24 cellular contexts compared by ENCODE assay signal in genomic region chr15:29356807-29357206, GRCh38.
"Had no signal": no experiment of that assay in that cellular context is flagged by ENCODE, and none has a peak within 500 bp of the region (broad histone marks: within the 10 kb centered on the region; RNA-seq: fewer than 3 reads in every experiment).

No MANE protein-coding gene starts in this region.

- H3K4me1 ChIP-seq: stomach, suprapubic skin, testis, tibial artery, tibial nerve, transverse colon, upper lobe of left lung, upper lobe of right lung, uterus, vagina had no signal

- H3K9me3 ChIP-seq: stomach, suprapubic skin, testis, thoracic aorta, tibial artery, tibial nerve, transverse colon, upper lobe of left lung, upper lobe of right lung, uterus, vagina had no signal

- H3K27ac ChIP-seq: stomach, suprapubic skin, testis, thoracic aorta, tibial artery, tibial nerve, transverse colon, upper lobe of left lung, upper lobe of right lung, uterus, vagina had no signal

- FAIRE-seq: urothelium cell line had no signal

- DNase-seq: stimulated activated CD4-positive, alpha-beta T cell treated with anti-CD3 and anti-CD28 coated beads, Interleukin-2, amount 100 ng/mL, for 48 hours; stimulated activated CD4-positive, alpha-beta T cell treated with anti-CD3 and anti-CD28 coated beads, Interleukin-4, amount 100 ng/mL, for 1 hour; stimulated activated CD4-positive, alpha-beta T cell treated with anti-CD3 and anti-CD28 coated beads, Interleukin-4, amount 100 ng/mL, for 24 hours; stimulated activated CD4-positive, alpha-beta T cell treated with anti-CD3 and anti-CD28 coated beads, Interleukin-4, amount 100 ng/mL, for 4 hours; stimulated activated CD8-positive, alpha-beta memory T cell treated with anti-CD3 and anti-CD28 coated beads, Interleukin-4, amount 100 ng/mL, for 48 hours; stimulated activated naive B cell treated with anti-CD40 and anti-IgM and Interleukin-4, amounts not matched to agents 10 μg/mL and 1 μg/mL and 100 μg/mL, for 72 hours; stimulated activated naive CD4-positive, alpha-beta T cell; stimulated activated naive CD4-positive, alpha-beta T cell treated with Interleukin-2 at 50 U/mL for 16 hours; stimulated activated naive CD8-positive, alpha-beta T cell treated with anti-CD3 and anti-CD28 coated beads, Interleukin-15, amount 100 ng/mL, for 72 hours; stimulated activated naive CD8-positive, alpha-beta T cell treated with anti-CD3 and anti-CD28 coated beads, Interleukin-15, Interleukin-2, amounts not matched to agents 100 U/mL and 50 U/mL, for 24 hours; stomach; substantia nigra; testis; tibial artery; transverse colon; trophoblast cell; upper lobe of left lung; upper lobe of right lung; uterus had no signal

- H3K36me3 ChIP-seq: stomach, suprapubic skin, thoracic aorta, tibial artery, tibial nerve, transverse colon, upper lobe of left lung, upper lobe of right lung, uterus, vagina had no signal

- H3K27me3 ChIP-seq: stomach, suprapubic skin, testis, tibial artery, tibial nerve, transverse colon, upper lobe of left lung, upper lobe of right lung, uterus, vagina had no signal

- H3K4me3 ChIP-seq: stomach, suprapubic skin, testis, thoracic aorta, tibial artery, tibial nerve, transverse colon, upper lobe of left lung, upper lobe of right lung, uterus, vagina had no signal
